Comparison of ENCODE assay signal across 2 cellular contexts in the genomic region with DNA sequence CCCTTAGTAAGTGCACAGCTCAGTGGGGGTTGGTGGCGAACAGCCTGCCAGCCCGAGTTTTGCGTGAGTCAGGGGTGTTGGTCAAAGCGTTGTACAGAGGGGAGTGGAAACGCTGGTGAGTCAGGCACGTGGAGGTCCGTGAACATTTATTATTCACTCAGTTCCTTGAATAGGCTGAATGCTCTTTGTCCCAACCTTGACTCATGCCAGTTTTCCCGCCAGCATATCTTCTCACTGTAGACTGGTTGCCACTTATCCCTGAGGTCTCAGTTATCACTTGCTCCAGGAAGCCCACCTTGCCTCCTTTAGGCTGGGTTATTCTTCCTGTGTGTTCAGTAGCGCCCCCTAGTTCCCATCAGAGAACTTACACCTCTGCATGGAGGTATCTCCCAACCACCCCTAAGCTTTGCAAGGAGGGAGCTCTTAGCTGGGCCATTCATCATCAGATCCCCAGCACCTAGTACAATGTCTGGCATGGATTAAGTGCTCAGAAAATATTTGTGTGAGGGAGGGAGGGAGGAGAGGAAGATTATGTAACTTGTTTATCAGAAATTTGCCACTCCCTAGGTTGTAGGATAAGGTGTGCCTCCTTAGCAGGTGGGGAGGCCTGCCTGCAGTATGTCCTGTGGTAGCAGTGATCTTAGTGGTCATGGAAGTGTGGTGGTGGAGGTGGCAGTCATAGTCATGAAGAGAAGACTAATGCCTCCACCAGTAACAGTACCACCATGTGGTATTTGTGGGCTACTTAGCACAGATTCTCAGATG.
A peak's percentile ranks its signal among the peaks of the same experiment; 100 is the strongest.
TF ChIP-seq lines count a peak whose summit lies in the region.

No MANE protein-coding gene starts in this region.

TF ChIP-seq in IMR-90, 13 proteins besides CTCF, POLR2A, EP300 and RAD21:
- TF ChIP-seq BHLHE40 (IDR thresholded peaks at IDR 0.05; ENCODE audit: low read depth, low read length) = peak; percentile 94
- TF ChIP-seq, protein P1, sequence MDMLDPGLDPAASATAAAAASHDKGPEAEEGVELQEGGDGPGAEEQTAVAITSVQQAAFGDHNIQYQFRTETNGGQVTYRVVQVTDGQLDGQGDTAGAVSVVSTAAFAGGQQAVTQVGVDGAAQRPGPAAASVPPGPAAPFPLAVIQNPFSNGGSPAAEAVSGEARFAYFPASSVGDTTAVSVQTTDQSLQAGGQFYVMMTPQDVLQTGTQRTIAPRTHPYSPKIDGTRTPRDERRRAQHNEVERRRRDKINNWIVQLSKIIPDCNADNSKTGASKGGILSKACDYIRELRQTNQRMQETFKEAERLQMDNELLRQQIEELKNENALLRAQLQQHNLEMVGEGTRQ (IDR thresholded peaks at IDR 0.05; ENCODE audit: low read depth, low read length) = peak; percentile 57
- TF ChIP-seq CEBPB (IDR thresholded peaks at IDR 0.05; ENCODE audit: low read depth, low read length) = no peak
- no peak for TF ChIP-seq MXI1 (IDR thresholded peaks at IDR 0.05; ENCODE audit: borderline replicate concordance, low read depth, low read length)
- TF ChIP-seq FOS (IDR thresholded peaks at IDR 0.05; ENCODE audit: low read depth, low read length) = peak; percentile 44; the same call in 1 of the 2 replicates
TF ChIP-seq in IMR-90: peak in this region for 3.

TF ChIP-seq in GM12878, 131 proteins besides CTCF, POLR2A, EP300 and RAD21:
- TF ChIP-seq NRF1 (conservative IDR thresholded peaks at IDR 0.05; ENCODE audit: low read depth, low read length) (no peak), HDAC2 (IDR thresholded peaks at IDR 0.05) (no peak)
- TF ChIP-seq, protein P2, sequence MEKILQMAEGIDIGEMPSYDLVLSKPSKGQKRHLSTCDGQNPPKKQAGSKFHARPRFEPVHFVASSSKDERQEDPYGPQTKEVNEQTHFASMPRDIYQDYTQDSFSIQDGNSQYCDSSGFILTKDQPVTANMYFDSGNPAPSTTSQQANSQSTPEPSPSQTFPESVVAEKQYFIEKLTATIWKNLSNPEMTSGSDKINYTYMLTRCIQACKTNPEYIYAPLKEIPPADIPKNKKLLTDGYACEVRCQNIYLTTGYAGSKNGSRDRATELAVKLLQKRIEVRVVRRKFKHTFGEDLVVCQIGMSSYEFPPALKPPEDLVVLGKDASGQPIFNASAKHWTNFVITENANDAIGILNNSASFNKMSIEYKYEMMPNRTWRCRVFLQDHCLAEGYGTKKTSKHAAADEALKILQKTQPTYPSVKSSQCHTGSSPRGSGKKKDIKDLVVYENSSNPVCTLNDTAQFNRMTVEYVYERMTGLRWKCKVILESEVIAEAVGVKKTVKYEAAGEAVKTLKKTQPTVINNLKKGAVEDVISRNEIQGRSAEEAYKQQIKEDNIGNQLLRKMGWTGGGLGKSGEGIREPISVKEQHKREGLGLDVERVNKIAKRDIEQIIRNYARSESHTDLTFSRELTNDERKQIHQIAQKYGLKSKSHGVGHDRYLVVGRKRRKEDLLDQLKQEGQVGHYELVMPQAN (conservative IDR thresholded peaks at IDR 0.05) = no peak
- TF ChIP-seq, protein P3, sequence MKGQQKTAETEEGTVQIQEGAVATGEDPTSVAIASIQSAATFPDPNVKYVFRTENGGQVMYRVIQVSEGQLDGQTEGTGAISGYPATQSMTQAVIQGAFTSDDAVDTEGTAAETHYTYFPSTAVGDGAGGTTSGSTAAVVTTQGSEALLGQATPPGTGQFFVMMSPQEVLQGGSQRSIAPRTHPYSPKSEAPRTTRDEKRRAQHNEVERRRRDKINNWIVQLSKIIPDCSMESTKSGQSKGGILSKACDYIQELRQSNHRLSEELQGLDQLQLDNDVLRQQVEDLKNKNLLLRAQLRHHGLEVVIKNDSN (IDR thresholded peaks at IDR 0.05; ENCODE audit: borderline replicate concordance, extremely low read length, insufficient read depth, low read depth, low read length) = no peak
